ENCODE assay signal across 19 cellular contexts in the genomic region with DNA sequence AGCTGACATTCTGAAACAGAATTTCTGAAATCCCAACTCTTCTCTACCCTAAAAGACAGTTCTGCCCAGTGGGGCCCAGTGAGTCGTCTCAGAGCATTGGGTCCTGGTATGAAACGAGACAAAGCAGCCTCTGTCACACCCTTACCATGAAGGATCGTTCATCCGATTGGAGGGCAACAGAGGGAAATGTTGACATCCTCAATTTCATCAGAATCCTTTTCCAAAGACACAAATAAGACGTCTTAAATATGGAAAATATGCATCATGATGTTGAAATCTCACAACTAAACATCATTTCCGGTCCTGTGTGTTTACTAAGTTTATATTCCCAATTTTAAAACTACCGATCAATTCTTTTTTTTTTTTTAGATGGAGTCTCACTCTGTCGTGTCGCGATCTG.
A peak's percentile ranks its signal among the peaks of the same experiment; 100 is the strongest.
DNase-seq lines count a peak whose midpoint lies in the region; ATAC-seq and TF ChIP-seq lines count a peak whose summit lies in the region.
"Had no signal": no experiment of that assay in that cellular context is flagged by ENCODE, and none has a peak within 500 bp of the region (broad histone marks: within the 10 kb centered on the region; RNA-seq: fewer than 3 reads in every experiment).

No MANE protein-coding gene starts in this region.

- no peak overlapping the region for H3K23ac ChIP-seq in IMR-90 (ENCODE audit: low read depth, low read length)

- ATAC-seq in IMR-90 (ENCODE audit: low read depth) (no peak), T-helper 17 cell (no peak), gastroesophageal sphincter (no peak), GM21786 (IDR thresholded peaks at IDR 0.05; ENCODE audit: unreplicated experiment) (no peak), left ventricle myocardium superior (no peak)
- ATAC-seq: CD8-positive, alpha-beta T cell had no signal

- POLR2A ChIA-PET in IMR-90 (lab: Charles Lee; ENCODE audit: unreplicated experiment) = no interaction called here

- H3K4me1 Mint-ChIP-seq in T-helper 17 cell = no peaks in the 10 kb centered on the region

- H2AK5ac ChIP-seq in IMR-90 (ENCODE audit: low read depth, low read length) = peak overlapping the region; percentile 95; the same call in 1 of the 2 replicates

- H4K91ac ChIP-seq in IMR-90 (ENCODE audit: insufficient read depth, low read depth, low read length) = peak overlapping the region; percentile 91

- no peak overlapping the region for H3K4me2 ChIP-seq in IMR-90 (ENCODE audit: low read depth, low read length)

- no peak overlapping the region for H2AK9ac ChIP-seq in IMR-90 (replicated peaks; ENCODE audit: low read depth, low read length, poor library complexity)

- in situ Hi-C loops in IMR-90 (cut with MboI; ENCODE audit: low sequenced_read_pairs) = no loop called here

- no peaks in the 10 kb centered on the region for H3K27me3 ChIP-seq in IMR-90 (ENCODE audit: control insufficient read depth, insufficient read depth, low read length)
- H3K27me3 ChIP-seq in gastroesophageal sphincter = no peaks in the 10 kb centered on the region
- no peaks in the 10 kb centered on the region for H3K27me3 ChIP-seq in stomach smooth muscle (ENCODE audit: control insufficient read depth in 1 of 2, insufficient read depth in 2 of 2, low read length in 2 of 2)
- H3K27me3 ChIP-seq: Peyer's patch had no signal

- no peak for TF ChIP-seq EP300 in gastroesophageal sphincter (IDR thresholded peaks at IDR 0.05)

- H2BK20ac ChIP-seq in IMR-90 (ENCODE audit: low read depth, low read length) = peak overlapping the region; percentile 57; the same call in 1 of the 2 replicates

- no CpG with 5 or more reads among the region's 10 CpGs for WGBS in IMR-90 (ENCODE audit: extremely low coverage in 2 of 2, insufficient read length in 1 of 2), 2 experiments
- WGBS in gastroesophageal sphincter (ENCODE audit: low coverage in 1 of 2), 2 donors = 87 to 90% methylated on average over 8 to 9 of the region's 10 CpGs

- H3K4me1 ChIP-seq in IMR-90 (ENCODE audit: control insufficient read depth, insufficient read depth, low read length) (peaks cover 27% of the 10 kb centered on the region), gastroesophageal sphincter (peaks cover 13 to 60% (median 29%) of the 10 kb centered on the region in 3 donors), stomach smooth muscle (ENCODE audit: control insufficient read depth, insufficient read depth, low read length) (peaks cover 47% of the 10 kb centered on the region)

- dilution Hi-C loops in IMR-90 (cut with HindIII; ENCODE audit: low sequenced_read_pairs, unreplicated experiment) = no loop called here

- peak overlapping the region; percentile 49 for H2BK5ac ChIP-seq in IMR-90 (ENCODE audit: low read depth, low read length, poor library complexity, severe bottlenecking)

- peak overlapping the region; percentile 33 to 56; a peak in 2 of 4 replicates for H4K8ac ChIP-seq in IMR-90 (ENCODE audit: low read depth in 2 of 2, low read length in 2 of 2)

- no peak overlapping the region for H2AFZ ChIP-seq in IMR-90 (replicated peaks; ENCODE audit: low read length, poor library complexity)
- H2AFZ ChIP-seq: GM23248 had no signal

- no peak for TF ChIP-seq CTCF in IMR-90 (conservative IDR thresholded peaks at IDR 0.05; ENCODE audit: low read depth, low read length)
- no peak for TF ChIP-seq CTCF in gastroesophageal sphincter (IDR thresholded peaks at IDR 0.05)

- H4K5ac ChIP-seq in IMR-90 (ENCODE audit: low read depth, low read length) = peak overlapping the region; percentile 86

- no peak overlapping the region for H3K4me3 ChIP-seq in IMR-90 (ENCODE audit: insufficient read depth, low read depth, low read length)
- no peak overlapping the region for H3K4me3 ChIP-seq in gastroesophageal sphincter
- no peak overlapping the region for H3K4me3 ChIP-seq in stomach smooth muscle (ENCODE audit: low read length in 2 of 2)
- H3K4me3 ChIP-seq: GM23248, Peyer's patch had no signal

- BruUV-seq in IMR-90 (replicated peaks; lab: Mats Ljungman, UMichigan) = no TSS peak

- peak overlapping the region; percentile 32; the same call in 1 of the 2 replicates for H3K14ac ChIP-seq in IMR-90 (replicated peaks; ENCODE audit: low read depth, low read length)

- peak overlapping the region; percentile 16 for H3K27ac Mint-ChIP-seq in T-helper 17 cell
- H3K27ac Mint-ChIP-seq: CD8-positive, alpha-beta T cell had no signal

- H2BK15ac ChIP-seq in IMR-90 (ENCODE audit: low read depth, low read length) = peak overlapping the region; percentile 90

- TF ChIP-seq RAD21 in IMR-90 (IDR thresholded peaks at IDR 0.05; ENCODE audit: low read length) = no peak

- H4K20me1 ChIP-seq in IMR-90 (ENCODE audit: insufficient read depth, low read length) = no peaks in the 10 kb centered on the region

- no peaks in the 10 kb centered on the region for H3K36me3 Mint-ChIP-seq in T-helper 17 cell (ENCODE audit: low read depth)
- H3K36me3 Mint-ChIP-seq: CD8-positive, alpha-beta T cell had no signal

- peaks cover 16% of the 10 kb centered on the region for H3K27me3 Mint-ChIP-seq in T-helper 17 cell

- peaks cover 19% of the 10 kb centered on the region for H3K9me1 ChIP-seq in IMR-90 (ENCODE audit: insufficient read depth, low read length)

- H3K4ac ChIP-seq in IMR-90 (ENCODE audit: low read depth, low read length) = peak overlapping the region; percentile 73

- no peak overlapping the region for H3K56ac ChIP-seq in IMR-90 (ENCODE audit: extremely low read depth, insufficient read depth, low read length)

- DNase-seq in IMR-90 = no peak
- no peak for DNase-seq in T-helper 17 cell
- DNase-seq in NCI-H510A treated with DMSO at 0.1 percent for 48 hours (lab: John Stamatoyannopoulos, UW) = no peak
- DNase-seq in putamen (ENCODE audit: low spot score) = no peak
- no peak for DNase-seq in left ventricle myocardium superior
- DNase-seq: CD8-positive, alpha-beta T cell; DMS79 treated with DMSO at 0.1 percent for 48 hours; GM23248; KG1; NCI-H1105; NCI-H187 treated with DMSO at 0.1 percent for 48 hours; NCI-H446 treated with DMSO at 0.1 percent for 48 hours; NCI-H774; Peyer's patch; SIG-M5 had no signal

- peak overlapping the region; percentile 85 for H2BK120ac ChIP-seq in IMR-90 (ENCODE audit: low read depth, low read length)

- H3K18ac ChIP-seq in IMR-90 (ENCODE audit: low read depth, low read length) = peak overlapping the region; percentile 78

- no peaks in the 10 kb centered on the region for H3K9me3 ChIP-seq in IMR-90 (ENCODE audit: control insufficient read depth, insufficient read depth, low read length)
- no peaks in the 10 kb centered on the region for H3K9me3 ChIP-seq in T-helper 17 cell (ENCODE audit: control insufficient read depth, low read length, poor library complexity, severe bottlenecking)
- no peaks in the 10 kb centered on the region for H3K9me3 ChIP-seq in gastroesophageal sphincter
- H3K9me3 ChIP-seq in stomach smooth muscle (ENCODE audit: control insufficient read depth in 2 of 2, low read length in 2 of 2) = no peaks in the 10 kb centered on the region
- H3K9me3 ChIP-seq: Peyer's patch had no signal

- TF ChIP-seq POLR2A in IMR-90 (IDR thresholded peaks at IDR 0.05; ENCODE audit: low read depth, low read length) (no peak), gastroesophageal sphincter (IDR thresholded peaks at IDR 0.05) (no peak)

- H3K36me3 ChIP-seq in IMR-90 (ENCODE audit: control insufficient read depth, insufficient read depth, low read length) (no peaks in the 10 kb centered on the region), gastroesophageal sphincter (no peaks in the 10 kb centered on the region), stomach smooth muscle (ENCODE audit: control insufficient read depth in 2 of 2, insufficient read depth in 2 of 2, low read length in 2 of 2) (no peaks in the 10 kb centered on the region)
- H3K36me3 ChIP-seq: Peyer's patch had no signal

- CTCF ChIA-PET in IMR-90 (lab: Yijun Ruan, JAX) = no interaction called here

- H3K27ac ChIP-seq in IMR-90 (ENCODE audit: insufficient read depth, low read length) = peak overlapping the region; percentile 33
- H3K27ac ChIP-seq in gastroesophageal sphincter = peak overlapping the region; percentile 95 to 98 (median 98)
- H3K27ac ChIP-seq in stomach smooth muscle (ENCODE audit: low read length) = peak overlapping the region; percentile 100
- H3K27ac ChIP-seq: GM23248, HL-60 had no signal

- H3K4me3 Mint-ChIP-seq in T-helper 17 cell = no peak overlapping the region
- H3K4me3 Mint-ChIP-seq: CD8-positive, alpha-beta T cell had no signal

- H3K79me1 ChIP-seq in IMR-90 (ENCODE audit: low read depth in 1 of 2, low read length in 2 of 2) = peaks cover 0 to 10% of the 10 kb centered on the region in 2 experiments; a peak in 2 of 4 replicates

- intact Hi-C loops in IMR-90 (cut with micrococcal nuclease) = no loop called here
- intact Hi-C loops in left ventricle myocardium superior (cut with micrococcal nuclease) = no loop called here

- H3K9ac ChIP-seq in IMR-90 (ENCODE audit: low read depth, low read length) (no peak overlapping the region), stomach smooth muscle (ENCODE audit: low read length in 2 of 2) (no peak overlapping the region)
- H3K9ac ChIP-seq: GM23248 had no signal

TF ChIP-seq in IMR-90, 13 proteins besides CTCF, POLR2A, EP300 and RAD21:
- TF ChIP-seq, protein P1, sequence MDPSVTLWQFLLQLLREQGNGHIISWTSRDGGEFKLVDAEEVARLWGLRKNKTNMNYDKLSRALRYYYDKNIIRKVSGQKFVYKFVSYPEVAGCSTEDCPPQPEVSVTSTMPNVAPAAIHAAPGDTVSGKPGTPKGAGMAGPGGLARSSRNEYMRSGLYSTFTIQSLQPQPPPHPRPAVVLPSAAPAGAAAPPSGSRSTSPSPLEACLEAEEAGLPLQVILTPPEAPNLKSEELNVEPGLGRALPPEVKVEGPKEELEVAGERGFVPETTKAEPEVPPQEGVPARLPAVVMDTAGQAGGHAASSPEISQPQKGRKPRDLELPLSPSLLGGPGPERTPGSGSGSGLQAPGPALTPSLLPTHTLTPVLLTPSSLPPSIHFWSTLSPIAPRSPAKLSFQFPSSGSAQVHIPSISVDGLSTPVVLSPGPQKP (IDR thresholded peaks at IDR 0.05; ENCODE audit: borderline replicate concordance, low read depth, low read length) = no peak
- TF ChIP-seq MAFK (IDR thresholded peaks at IDR 0.05; ENCODE audit: low read depth, low read length) (no peak), BHLHE40 (IDR thresholded peaks at IDR 0.05; ENCODE audit: low read depth, low read length) (no peak), RFX5 (IDR thresholded peaks at IDR 0.05; ENCODE audit: low read depth, low read length) (no peak), MAZ (IDR thresholded peaks at IDR 0.05; ENCODE audit: borderline replicate concordance, low read depth, low read length) (no peak), CHD1 (IDR thresholded peaks at IDR 0.05; ENCODE audit: low read depth, low read length) (no peak), MXI1 (IDR thresholded peaks at IDR 0.05; ENCODE audit: borderline replicate concordance, low read depth, low read length) (no peak)

Comparison
In these comparisons a context has a peak if more than half of its experiments do, and no peak if none do; other contexts are left out.
1. H3K27ac ChIP-seq: peak in every context shown above with its lines; median percentile 100 in stomach smooth muscle; 98 in gastroesophageal sphincter; 33 in IMR-90.